ENCODE assay signal across 15 cellular contexts in the genomic region with DNA sequence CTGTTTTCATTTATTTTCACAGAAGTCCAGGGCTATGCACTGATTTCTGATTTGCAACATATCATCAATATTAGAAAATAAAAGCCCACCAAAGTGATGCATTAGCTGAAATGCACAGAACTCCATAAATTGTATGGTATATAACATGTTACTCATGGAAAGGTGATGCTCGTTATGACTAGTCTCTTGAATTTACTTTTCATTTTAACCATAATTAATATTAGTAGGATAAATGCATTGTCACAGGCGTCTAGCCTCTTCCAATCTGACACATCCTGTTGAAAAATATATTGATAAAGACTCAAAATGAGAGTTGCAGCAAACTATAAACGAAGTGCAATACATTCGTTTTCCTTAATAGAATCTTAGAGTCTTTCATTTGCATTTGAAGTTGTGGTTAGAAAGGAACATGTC.
"Had no signal": no experiment of that assay in that cellular context is flagged by ENCODE, and none has a peak within 500 bp of the region (broad histone marks: within the 10 kb centered on the region; RNA-seq: fewer than 3 reads in every experiment).

No MANE protein-coding gene starts in this region.

- H3K4me1 Mint-ChIP-seq: activated CD4-positive, alpha-beta T cell treated with anti-CD3 and anti-CD28 coated beads, Interleukin-2, amount 10 ng/mL, durations not matched to agents 24 days and 14 days; activated naive CD8-positive, alpha-beta T cell treated with anti-CD3 and anti-CD28 coated beads, Interleukin-2, amount 50 U/mL, for 24 hours had no signal

- H3K36me3 ChIP-seq: brain microvascular endothelial cell had no signal

- H3K36me3 Mint-ChIP-seq: activated CD8-positive, alpha-beta memory T cell treated with anti-CD3 and anti-CD28 coated beads, Interleukin-2, amount 10 ng/mL, durations not matched to agents 7 days and 5 days; activated naive CD4-positive, alpha-beta T cell treated with anti-CD3 and anti-CD28 coated beads, Interleukin-2, amount 50 U/mL, for 72 hours had no signal

- H3K27ac Mint-ChIP-seq: activated B cell treated with CpG ODN at 0.5 μM for 24 hours; activated CD4-positive, alpha-beta T cell treated with anti-CD3 and anti-CD28 coated beads, Interleukin-2, amount 10 ng/mL, durations not matched to agents 24 days and 14 days; activated CD8-positive, alpha-beta memory T cell treated with anti-CD3 and anti-CD28 coated beads, Interleukin-2, amount 10 ng/mL, durations not matched to agents 7 days and 5 days; activated naive CD4-positive, alpha-beta T cell treated with anti-CD3 and anti-CD28 coated beads, Interleukin-2, amount 50 U/mL, for 72 hours; activated naive CD8-positive, alpha-beta T cell treated with anti-CD3 and anti-CD28 coated beads, Interleukin-2, amount 50 U/mL, for 24 hours; activated T-cell treated with anti-CD3 and anti-CD28 coated beads, Interleukin-2, amount 50 U/mL, for 24 hours; activated T-helper 1 cell treated with anti-CD3 and anti-CD28 coated beads, Interleukin-12 subunit alpha, Interleukin-12 subunit beta, Interleukin-2, Interleukin-4 antibody, amounts not matched to agents 30 ng/mL and 10 ng/mL and 1 ng/mL, durations not matched to agents 14 hours and 24 hours and 36 hours had no signal

- H3K9me3 ChIP-seq: SJSA1 had no signal

- DNase-seq: activated B cell treated with CpG ODN at 0.5 μM for 24 hours; activated CD4-positive, alpha-beta T cell treated with anti-CD3 and anti-CD28 coated beads for 1 hour; activated CD4-positive, alpha-beta T cell treated with anti-CD3 and anti-CD28 coated beads, Interleukin-2, amount 50 U/mL, for 48 hours; activated CD8-positive, alpha-beta memory T cell treated with anti-CD3 and anti-CD28 coated beads, Interleukin-2, amount 10 ng/mL, durations not matched to agents 7 days and 5 days; activated effector memory CD4-positive, alpha-beta T cell treated with Interleukin-2 at 50 U/mL for 16 hours; activated naive CD4-positive, alpha-beta T cell; activated naive CD8-positive, alpha-beta T cell treated with anti-CD3 and anti-CD28 coated beads, Interleukin-2, amount 50 U/mL, for 24 hours; activated T-cell treated with anti-CD3 and anti-CD28 coated beads, Interleukin-2, amount 50 U/mL, for 24 hours; T1000 had no signal

- H3K4me3 Mint-ChIP-seq: activated B cell treated with CpG ODN at 0.5 μM for 24 hours; activated CD4-positive, alpha-beta T cell treated with anti-CD3 and anti-CD28 coated beads, Interleukin-2, amount 10 ng/mL, durations not matched to agents 24 days and 14 days; activated CD8-positive, alpha-beta memory T cell treated with anti-CD3 and anti-CD28 coated beads, Interleukin-2, amount 10 ng/mL, durations not matched to agents 7 days and 5 days; activated naive CD8-positive, alpha-beta T cell treated with anti-CD3 and anti-CD28 coated beads, Interleukin-2, amount 50 U/mL, for 24 hours; activated T-cell treated with anti-CD3 and anti-CD28 coated beads, Interleukin-2, amount 50 U/mL, for 24 hours; activated T-helper 1 cell treated with anti-CD3 and anti-CD28 coated beads, Interleukin-12 subunit alpha, Interleukin-12 subunit beta, Interleukin-2, Interleukin-4 antibody, amounts not matched to agents 30 ng/mL and 10 ng/mL and 1 ng/mL, durations not matched to agents 14 hours and 24 hours and 36 hours had no signal

- FAIRE-seq: TTC549 had no signal

- H3K27me3 Mint-ChIP-seq: activated naive CD8-positive, alpha-beta T cell treated with anti-CD3 and anti-CD28 coated beads, Interleukin-2, amount 50 U/mL, for 24 hours had no signal

- ATAC-seq: activated naive CD8-positive, alpha-beta T cell treated with anti-CD3 and anti-CD28 coated beads, Interleukin-2, amount 50 U/mL, for 24 hours had no signal

- H3K27ac ChIP-seq: brain microvascular endothelial cell, SJSA1 had no signal

- H3K27me3 ChIP-seq: brain microvascular endothelial cell, SJSA1 had no signal

- H3K4me3 ChIP-seq: SJSA1 had no signal

- H3K9me3 Mint-ChIP-seq: activated B cell treated with CpG ODN at 0.5 μM for 24 hours; activated CD4-positive, alpha-beta T cell treated with anti-CD3 and anti-CD28 coated beads, Interleukin-2, amount 10 ng/mL, durations not matched to agents 24 days and 14 days; activated naive CD4-positive, alpha-beta T cell treated with anti-CD3 and anti-CD28 coated beads, Interleukin-2, amount 50 U/mL, for 72 hours; activated naive CD8-positive, alpha-beta T cell treated with anti-CD3 and anti-CD28 coated beads, Interleukin-2, amount 50 U/mL, for 24 hours; activated T-cell treated with anti-CD3 and anti-CD28 coated beads, Interleukin-2, amount 50 U/mL, for 24 hours; activated T-helper 1 cell treated with anti-CD3 and anti-CD28 coated beads, Interleukin-12 subunit alpha, Interleukin-12 subunit beta, Interleukin-2, Interleukin-4 antibody, amounts not matched to agents 30 ng/mL and 10 ng/mL and 1 ng/mL, durations not matched to agents 14 hours and 24 hours and 36 hours had no signal
